24 cellular contexts compared by ENCODE assay signal in the genomic region with DNA sequence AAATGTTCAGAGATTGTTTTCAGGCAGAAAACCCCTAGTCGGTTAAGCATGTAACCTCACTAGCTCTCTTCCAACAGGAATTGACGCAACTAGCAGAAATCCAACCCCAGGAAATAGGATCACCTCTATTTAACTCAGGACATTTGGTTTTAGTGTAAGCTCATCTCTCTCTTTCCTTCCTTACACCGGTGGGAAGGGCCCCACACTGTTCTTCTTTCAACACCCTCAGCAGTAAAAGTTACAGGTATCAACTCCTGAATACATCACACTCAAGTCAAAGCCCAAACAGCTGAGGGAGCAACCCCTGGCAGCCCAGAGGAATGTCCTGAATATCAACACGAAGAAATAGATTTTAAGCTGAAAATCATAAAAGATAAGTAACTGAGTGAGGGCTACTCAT.
"Had no signal": no experiment of that assay in that cellular context is flagged by ENCODE, and none has a peak within 500 bp of the region (broad histone marks: within the 10 kb centered on the region; RNA-seq: fewer than 3 reads in every experiment).

No MANE protein-coding gene starts in this region.

- H3K9me3 Mint-ChIP-seq: nephron, type B pancreatic cell had no signal

- H3K27me3 ChIP-seq: gastrocnemius medialis, left lung, sigmoid colon, testis, tibial artery had no signal

- H3K27ac ChIP-seq: coronary artery, gastrocnemius medialis, left lung, psoas muscle, sigmoid colon, testis, tibial artery had no signal

- H3K4me3 Mint-ChIP-seq: naive thymus-derived CD4-positive, alpha-beta T cell; nephron; stimulated activated memory B cell treated with anti-CD40 and anti-IgM and Interleukin-4, amounts not matched to agents 10 μg/mL and 1 μg/mL and 100 μg/mL, for 72 hours; type B pancreatic cell had no signal

- H3K27me3 Mint-ChIP-seq: naive thymus-derived CD4-positive, alpha-beta T cell; stimulated activated memory B cell treated with anti-CD40 and anti-IgM and Interleukin-4, amounts not matched to agents 10 μg/mL and 1 μg/mL and 100 μg/mL, for 72 hours had no signal

- H3K36me3 ChIP-seq: gastrocnemius medialis, left lung, sigmoid colon, tibial artery had no signal

- H3K4me3 ChIP-seq: coronary artery, gastrocnemius medialis, left lung, psoas muscle, sigmoid colon, testis, tibial artery had no signal

- H3K4me1 Mint-ChIP-seq: naive thymus-derived CD4-positive, alpha-beta T cell; nephron; stimulated activated memory B cell treated with anti-CD40 and anti-IgM and Interleukin-4, amounts not matched to agents 10 μg/mL and 1 μg/mL and 100 μg/mL, for 72 hours had no signal

- H3K27ac Mint-ChIP-seq: naive thymus-derived CD4-positive, alpha-beta T cell; nephron; stimulated activated memory B cell treated with anti-CD40 and anti-IgM and Interleukin-4, amounts not matched to agents 10 μg/mL and 1 μg/mL and 100 μg/mL, for 72 hours; type B pancreatic cell had no signal

- H3K4me1 ChIP-seq: gastrocnemius medialis, left lung, psoas muscle, sigmoid colon, testis, tibial artery had no signal

- ATAC-seq: gastrocnemius medialis; left cardiac atrium; left lung; naive thymus-derived CD4-positive, alpha-beta T cell; psoas muscle; right cardiac atrium; stimulated activated memory B cell treated with anti-CD40 and anti-IgM and Interleukin-4, amounts not matched to agents 10 μg/mL and 1 μg/mL and 100 μg/mL, for 72 hours; stimulated activated naive CD8-positive, alpha-beta T cell treated with anti-CD3 and anti-CD28 coated beads, Interleukin-15, Interleukin-2, amounts not matched to agents 100 U/mL and 50 U/mL, for 24 hours had no signal

- H3K9me3 ChIP-seq: gastrocnemius medialis, left lung, psoas muscle, sigmoid colon, testis, tibial artery had no signal

- H3K36me3 Mint-ChIP-seq: naive thymus-derived CD4-positive, alpha-beta T cell; stimulated activated memory B cell treated with anti-CD40 and anti-IgM and Interleukin-4, amounts not matched to agents 10 μg/mL and 1 μg/mL and 100 μg/mL, for 72 hours; type B pancreatic cell had no signal

- DNase-seq: dermis blood vessel endothelial cell; effector memory CD4-positive, alpha-beta T cell; foreskin fibroblast; gastrocnemius medialis; head of caudate nucleus; left cardiac atrium; left lung; mesenchymal stem cell; midbrain; naive thymus-derived CD4-positive, alpha-beta T cell; nucleus accumbens; posterior cingulate gyrus; psoas muscle; right cardiac atrium; sigmoid colon; stimulated activated CD4-positive, alpha-beta T cell treated with anti-CD3 and anti-CD28 coated beads, Interleukin-4, amount 100 ng/mL, for 4 hours; stimulated activated naive CD8-positive, alpha-beta T cell treated with anti-CD3 and anti-CD28 coated beads, Interleukin-15, Interleukin-2, amounts not matched to agents 100 U/mL and 50 U/mL, for 24 hours; substantia nigra; testis; tibial artery had no signal
